ENCODE assay signal across 8 cellular contexts in genomic region chr18:51193621-51194287, GRCh38. TPM values are rescaled to one million over a fixed set of nuclear protein-coding genes. Genes with fewer than 3 reads are reported as not detected.
A peak's percentile ranks its signal among the peaks of the same experiment; 100 is the strongest.
DNase-seq lines count a peak whose midpoint lies in the region; ATAC-seq and TF ChIP-seq lines count a peak whose summit lies in the region.

No MANE protein-coding gene starts in this region.

- peak overlapping the region; percentile 85 for H3K4me2 ChIP-seq in skeletal muscle satellite cell (ENCODE audit: low read length)

- no peak for ATAC-seq in mucosa of descending colon
- no peak for ATAC-seq in GM21528 (IDR thresholded peaks at IDR 0.05; ENCODE audit: low FRiP score, unreplicated experiment)
- no peak for ATAC-seq in GM19328 (IDR thresholded peaks at IDR 0.05; ENCODE audit: unreplicated experiment)

- H3K27me3 ChIP-seq in esophagus squamous epithelium, result no peaks in the 10 kb centered on the region
- no peaks in the 10 kb centered on the region for H3K27me3 ChIP-seq in skeletal muscle satellite cell (ENCODE audit: control insufficient read depth, insufficient read depth, low read length)

- peak overlapping the region; percentile 26 for H3K27ac Mint-ChIP-seq in T-helper 2 cell treated with Interferon-gamma antibody and Interleukin-4, amounts not matched to agents 5 μg/mL and 100 μg/mL, for 36 hours

- TF ChIP-seq CTCF in esophagus squamous epithelium (IDR thresholded peaks at IDR 0.05) (no peak), mucosa of descending colon (IDR thresholded peaks at IDR 0.05) (no peak)

- H3K9me3 Mint-ChIP-seq in T-helper 2 cell treated with Interferon-gamma antibody and Interleukin-4, amounts not matched to agents 5 μg/mL and 100 μg/mL, for 36 hours, result no peaks in the 10 kb centered on the region

- peaks cover 25% of the 10 kb centered on the region for H3K36me3 Mint-ChIP-seq in T-helper 2 cell treated with Interferon-gamma antibody and Interleukin-4, amounts not matched to agents 5 μg/mL and 100 μg/mL, for 36 hours (ENCODE audit: low read depth)

- H3K4me3 ChIP-seq in SK-N-MC, result peak overlapping the region; percentile 92
- peak overlapping the region in 1 of 4 donors; percentile 77 for H3K4me3 ChIP-seq in esophagus squamous epithelium
- peak overlapping the region; percentile 80 for H3K4me3 ChIP-seq in skeletal muscle satellite cell (ENCODE audit: low read length)
- H3K4me3 ChIP-seq in mucosa of descending colon, result no peak overlapping the region

- no peak overlapping the region for H3K27ac ChIP-seq in SK-N-MC
- H3K27ac ChIP-seq in esophagus squamous epithelium, result peak overlapping the region in 3 of 4 donors; percentile 5 to 99 (median 96)

- no peak for DNase-seq in T-helper 2 cell treated with Interferon-gamma antibody and Interleukin-4, amounts not matched to agents 5 μg/mL and 100 μg/mL, for 36 hours (ENCODE audit: low spot score)
- DNase-seq in T-helper 2 cell (no peak), SK-N-MC (ENCODE audit: low read depth, low spot score) (no peak), esophagus squamous epithelium (lab: John Stamatoyannopoulos, UW) (no peak), mucosa of descending colon (no peak)

- intact Hi-C loops in esophagus squamous epithelium (cut with DNase I) (no loop called here), mucosa of descending colon (cut with DNase I, micrococcal nuclease) (no loop called here)

- H3K4me1 ChIP-seq in esophagus squamous epithelium (peaks cover 0 to 76% (median 22%) of the 10 kb centered on the region in 3 donors), skeletal muscle satellite cell (ENCODE audit: control insufficient read depth, insufficient read depth, low read length) (peaks cover 46% of the 10 kb centered on the region), mucosa of descending colon (ENCODE audit: low read depth) (peaks cover 15% of the 10 kb centered on the region)

- TF ChIP-seq POLR2A in esophagus squamous epithelium (IDR thresholded peaks at IDR 0.05), result no peak

- H3K36me3 ChIP-seq in SK-N-MC (ENCODE audit: insufficient read depth, low read length) (peaks cover 10% of the 10 kb centered on the region), esophagus squamous epithelium (no peaks in the 10 kb centered on the region), skeletal muscle satellite cell (ENCODE audit: insufficient read depth, low read length) (no peaks in the 10 kb centered on the region), mucosa of descending colon (ENCODE audit: low read depth) (no peaks in the 10 kb centered on the region)

- H3K9ac ChIP-seq in SK-N-MC (ENCODE audit: insufficient read length) (no peak overlapping the region), skeletal muscle satellite cell (ENCODE audit: low read depth, low read length) (peak overlapping the region; percentile 22)

- 33 to 47% methylated on average over 5 of the region's 5 CpGs for WGBS in esophagus squamous epithelium, 2 donors

- H3K4me1 Mint-ChIP-seq in T-helper 2 cell treated with Interferon-gamma antibody and Interleukin-4, amounts not matched to agents 5 μg/mL and 100 μg/mL, for 36 hours (ENCODE audit: low read depth), result peaks cover 53% of the 10 kb centered on the region

- no peaks in the 10 kb centered on the region for H3K9me3 ChIP-seq in SK-N-MC (ENCODE audit: low read depth, low read length)
- H3K9me3 ChIP-seq in esophagus squamous epithelium, result no peaks in the 10 kb centered on the region
- no peaks in the 10 kb centered on the region for H3K9me3 ChIP-seq in skeletal muscle satellite cell (replicated peaks; ENCODE audit: low read length)
- H3K9me3 ChIP-seq in mucosa of descending colon, result no peaks in the 10 kb centered on the region

- peak overlapping the region; percentile 90 for H3K4me3 Mint-ChIP-seq in T-helper 2 cell treated with Interferon-gamma antibody and Interleukin-4, amounts not matched to agents 5 μg/mL and 100 μg/mL, for 36 hours

- no peaks in the 10 kb centered on the region for H3K27me3 Mint-ChIP-seq in T-helper 2 cell treated with Interferon-gamma antibody and Interleukin-4, amounts not matched to agents 5 μg/mL and 100 μg/mL, for 36 hours (ENCODE audit: low read depth)

RNA-seq across cellular contexts. Expression of gene MEX3C, which starts 3.7 kb away (rescaled TPM):
- 10 to 100 TPM; 13.5 to 26.5 (median 21.4) TPM for total RNA-seq in esophagus squamous epithelium
- total RNA-seq in skeletal muscle satellite cell (2012; rRNA removed), result 29.5 and 30.4 TPM in 2 replicates
- total RNA-seq in mucosa of descending colon, result 10 to 100 TPM; 20.8 to 30.1 (median 27.0) TPM
